ENCODE assay signal across 2 cellular contexts in the genomic region with DNA sequence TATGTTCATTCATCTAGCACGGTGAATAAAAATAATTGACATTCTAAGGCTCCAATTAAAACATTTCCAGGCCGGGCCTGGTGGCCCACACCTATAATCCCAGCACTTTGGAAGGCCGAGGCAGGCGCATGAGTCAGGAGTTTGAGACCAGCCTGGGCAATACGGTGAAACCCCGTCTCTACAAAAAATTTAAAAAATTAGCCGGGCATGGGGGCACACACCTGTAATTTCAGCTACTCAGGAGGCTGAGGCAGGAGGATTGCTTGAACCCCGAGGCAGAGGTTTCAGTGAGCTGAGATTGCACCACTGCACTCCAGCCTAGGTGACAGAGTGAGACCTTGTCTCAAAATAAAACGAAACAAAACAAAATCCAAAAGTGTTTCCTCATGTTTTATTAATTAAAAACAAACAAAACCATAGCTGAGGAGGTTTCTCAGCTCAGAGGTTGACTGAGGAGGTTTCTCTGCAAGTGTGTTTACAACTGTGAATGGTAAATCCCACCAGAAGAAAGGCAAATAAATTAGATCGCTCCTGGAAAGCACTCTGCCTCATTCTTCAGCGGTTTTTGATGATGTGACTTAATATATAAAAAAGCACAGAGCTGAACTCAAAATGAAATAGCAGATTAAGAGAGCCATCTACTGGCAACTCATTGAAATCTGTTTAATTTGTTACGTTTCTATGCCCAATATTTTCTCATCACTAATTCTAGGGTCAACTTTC.
TF ChIP-seq lines count a peak whose summit lies in the region.

No MANE protein-coding gene starts in this region.

TF ChIP-seq in IMR-90, 13 proteins besides CTCF, POLR2A, EP300 and RAD21:
- TF ChIP-seq MAFK (IDR thresholded peaks at IDR 0.05; ENCODE audit: low read depth, low read length) (peak; percentile 43; the same call in 1 of the 2 replicates), SMC3 (IDR thresholded peaks at IDR 0.05; ENCODE audit: low read depth, low read length) (peak; percentile 76), NFE2L2 (IDR thresholded peaks at IDR 0.05; ENCODE audit: low read depth, low read length) (no peak)
- TF ChIP-seq, protein P1, sequence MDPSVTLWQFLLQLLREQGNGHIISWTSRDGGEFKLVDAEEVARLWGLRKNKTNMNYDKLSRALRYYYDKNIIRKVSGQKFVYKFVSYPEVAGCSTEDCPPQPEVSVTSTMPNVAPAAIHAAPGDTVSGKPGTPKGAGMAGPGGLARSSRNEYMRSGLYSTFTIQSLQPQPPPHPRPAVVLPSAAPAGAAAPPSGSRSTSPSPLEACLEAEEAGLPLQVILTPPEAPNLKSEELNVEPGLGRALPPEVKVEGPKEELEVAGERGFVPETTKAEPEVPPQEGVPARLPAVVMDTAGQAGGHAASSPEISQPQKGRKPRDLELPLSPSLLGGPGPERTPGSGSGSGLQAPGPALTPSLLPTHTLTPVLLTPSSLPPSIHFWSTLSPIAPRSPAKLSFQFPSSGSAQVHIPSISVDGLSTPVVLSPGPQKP (IDR thresholded peaks at IDR 0.05; ENCODE audit: borderline replicate concordance, low read depth, low read length): no peak
TF ChIP-seq in IMR-90: peak in this region for 2.

TF ChIP-seq in neural cell, 6 proteins besides CTCF, POLR2A, EP300 and RAD21:
- TF ChIP-seq SMC3 (conservative IDR thresholded peaks at IDR 0.05; ENCODE audit: poor library complexity): peak; percentile 81
- no peak for TF ChIP-seq TAF1 (IDR thresholded peaks at IDR 0.05; ENCODE audit: low read depth)
